1 cellular context compared by ENCODE assay signal in the genomic region with DNA sequence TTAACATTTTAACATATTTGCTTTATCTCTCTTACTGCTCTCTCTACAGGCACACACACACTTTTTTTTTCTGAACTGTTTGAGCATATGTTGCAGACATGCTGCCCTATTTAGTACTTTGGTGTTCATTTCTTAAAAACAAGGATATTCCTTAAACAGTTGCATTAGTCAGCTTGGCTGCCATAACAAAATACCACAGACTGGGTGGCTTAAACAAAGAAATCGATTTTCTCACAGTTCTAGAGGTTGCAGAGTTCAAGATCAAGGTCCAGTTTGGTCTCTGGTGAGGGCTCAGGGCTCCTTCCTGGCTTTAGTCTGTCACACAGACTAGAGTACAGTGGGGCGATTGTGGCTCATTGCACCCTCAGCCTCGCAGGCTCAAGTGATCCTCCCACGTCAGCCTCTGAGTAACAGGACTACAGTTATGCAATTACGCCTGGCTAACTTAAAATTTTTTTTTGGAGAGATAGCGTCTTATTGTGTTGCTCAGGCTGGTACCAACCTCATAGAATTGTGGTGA.
A peak's percentile ranks its signal among the peaks of the same experiment; 100 is the strongest.
TF ChIP-seq lines count a peak whose summit lies in the region.

No MANE protein-coding gene starts in this region.

TF ChIP-seq in HepG2, 621 proteins besides CTCF, POLR2A, EP300 and RAD21 (continued from another document and continues in another):
- TF ChIP-seq, protein P1, sequence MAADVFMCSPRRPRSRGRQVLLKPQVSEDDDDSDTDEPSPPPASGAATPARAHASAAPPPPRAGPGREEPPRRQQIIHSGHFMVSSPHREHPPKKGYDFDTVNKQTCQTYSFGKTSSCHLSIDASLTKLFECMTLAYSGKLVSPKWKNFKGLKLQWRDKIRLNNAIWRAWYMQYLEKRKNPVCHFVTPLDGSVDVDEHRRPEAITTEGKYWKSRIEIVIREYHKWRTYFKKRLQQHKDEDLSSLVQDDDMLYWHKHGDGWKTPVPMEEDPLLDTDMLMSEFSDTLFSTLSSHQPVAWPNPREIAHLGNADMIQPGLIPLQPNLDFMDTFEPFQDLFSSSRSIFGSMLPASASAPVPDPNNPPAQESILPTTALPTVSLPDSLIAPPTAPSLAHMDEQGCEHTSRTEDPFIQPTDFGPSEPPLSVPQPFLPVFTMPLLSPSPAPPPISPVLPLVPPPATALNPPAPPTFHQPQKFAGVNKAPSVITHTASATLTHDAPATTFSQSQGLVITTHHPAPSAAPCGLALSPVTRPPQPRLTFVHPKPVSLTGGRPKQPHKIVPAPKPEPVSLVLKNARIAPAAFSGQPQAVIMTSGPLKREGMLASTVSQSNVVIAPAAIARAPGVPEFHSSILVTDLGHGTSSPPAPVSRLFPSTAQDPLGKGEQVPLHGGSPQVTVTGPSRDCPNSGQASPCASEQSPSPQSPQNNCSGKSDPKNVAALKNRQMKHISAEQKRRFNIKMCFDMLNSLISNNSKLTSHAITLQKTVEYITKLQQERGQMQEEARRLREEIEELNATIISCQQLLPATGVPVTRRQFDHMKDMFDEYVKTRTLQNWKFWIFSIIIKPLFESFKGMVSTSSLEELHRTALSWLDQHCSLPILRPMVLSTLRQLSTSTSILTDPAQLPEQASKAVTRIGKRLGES (CRISPR knock-in tag; IDR thresholded peaks at IDR 0.05; ENCODE audit: borderline replicate concordance) = no peak
- TF ChIP-seq KAT8 (CRISPR knock-in tag; IDR thresholded peaks at IDR 0.05) (peak; percentile 50; the same call in 1 of the 2 replicates), ZMYM2 (CRISPR knock-in tag; IDR thresholded peaks at IDR 0.05) (peak; percentile 86), ELF4 (CRISPR knock-in tag; IDR thresholded peaks at IDR 0.05; ENCODE audit: borderline replicate concordance) (no peak), ZNF879 (CRISPR knock-in tag; IDR thresholded peaks at IDR 0.05) (no peak), KLF6 (CRISPR knock-in tag; IDR thresholded peaks at IDR 0.05) (no peak), ZNF30 (CRISPR knock-in tag; IDR thresholded peaks at IDR 0.05) (no peak), ZNF614 (CRISPR knock-in tag; IDR thresholded peaks at IDR 0.05; ENCODE audit: borderline replicate concordance) (peak; percentile 63; the same call in 1 of the 2 replicates), NONO (IDR thresholded peaks at IDR 0.05) (no peak), NONO (CRISPR knock-in tag; conservative IDR thresholded peaks at IDR 0.05) (no peak; the same call in 1 of the 2 replicates), RBM22 (optimal IDR thresholded peaks at IDR 0.05; ENCODE audit: low read length) (peak; percentile 66), HNF4A (CRISPR knock-in tag; IDR thresholded peaks at IDR 0.05) (peak; percentile 98), TBX3 (IDR thresholded peaks at IDR 0.05; ENCODE audit: borderline replicate concordance) (peak; percentile 79; the same call in 1 of the 2 replicates), HOXA7 (CRISPR knock-in tag; IDR thresholded peaks at IDR 0.05) (no peak), MYC (CRISPR knock-in tag; IDR thresholded peaks at IDR 0.05; ENCODE audit: borderline replicate concordance) (no peak; the same call in 1 of the 2 replicates), ZNF546 (CRISPR knock-in tag; conservative IDR thresholded peaks at IDR 0.05) (no peak), JARID2 (CRISPR knock-in tag; IDR thresholded peaks at IDR 0.05; ENCODE audit: insufficient replicate concordance) (no peak), HOXA9 (CRISPR knock-in tag; IDR thresholded peaks at IDR 0.05; ENCODE audit: borderline replicate concordance) (no peak), ARNT (IDR thresholded peaks at IDR 0.05) (no peak), SMYD3 (CRISPR knock-in tag; IDR thresholded peaks at IDR 0.05) (peak; percentile 58; the same call in 1 of the 2 replicates), ZNF557 (CRISPR knock-in tag; IDR thresholded peaks at IDR 0.05) (0 out of 2 replicates have a peak, but pooled peaks have one; percentile 46), SRY (CRISPR knock-in tag; IDR thresholded peaks at IDR 0.05) (no peak), ZNF292 (CRISPR knock-in tag; IDR thresholded peaks at IDR 0.05; ENCODE audit: borderline replicate concordance, low read depth) (peak; percentile 39; the same call in 1 of the 2 replicates), U2AF1 (optimal IDR thresholded peaks at IDR 0.05; ENCODE audit: low read depth, low read length) (no peak), ZNF850 (CRISPR knock-in tag; conservative IDR thresholded peaks at IDR 0.05) (no peak), AHR (CRISPR knock-in tag; IDR thresholded peaks at IDR 0.05) (no peak; the same call in 1 of the 2 replicates), ZNF367 (CRISPR knock-in tag; IDR thresholded peaks at IDR 0.05; ENCODE audit: borderline replicate concordance) (no peak), ZBTB21 (CRISPR knock-in tag; IDR thresholded peaks at IDR 0.05) (0 out of 2 replicates have a peak, but pooled peaks have one; percentile 44)
- TF ChIP-seq, protein P2, sequence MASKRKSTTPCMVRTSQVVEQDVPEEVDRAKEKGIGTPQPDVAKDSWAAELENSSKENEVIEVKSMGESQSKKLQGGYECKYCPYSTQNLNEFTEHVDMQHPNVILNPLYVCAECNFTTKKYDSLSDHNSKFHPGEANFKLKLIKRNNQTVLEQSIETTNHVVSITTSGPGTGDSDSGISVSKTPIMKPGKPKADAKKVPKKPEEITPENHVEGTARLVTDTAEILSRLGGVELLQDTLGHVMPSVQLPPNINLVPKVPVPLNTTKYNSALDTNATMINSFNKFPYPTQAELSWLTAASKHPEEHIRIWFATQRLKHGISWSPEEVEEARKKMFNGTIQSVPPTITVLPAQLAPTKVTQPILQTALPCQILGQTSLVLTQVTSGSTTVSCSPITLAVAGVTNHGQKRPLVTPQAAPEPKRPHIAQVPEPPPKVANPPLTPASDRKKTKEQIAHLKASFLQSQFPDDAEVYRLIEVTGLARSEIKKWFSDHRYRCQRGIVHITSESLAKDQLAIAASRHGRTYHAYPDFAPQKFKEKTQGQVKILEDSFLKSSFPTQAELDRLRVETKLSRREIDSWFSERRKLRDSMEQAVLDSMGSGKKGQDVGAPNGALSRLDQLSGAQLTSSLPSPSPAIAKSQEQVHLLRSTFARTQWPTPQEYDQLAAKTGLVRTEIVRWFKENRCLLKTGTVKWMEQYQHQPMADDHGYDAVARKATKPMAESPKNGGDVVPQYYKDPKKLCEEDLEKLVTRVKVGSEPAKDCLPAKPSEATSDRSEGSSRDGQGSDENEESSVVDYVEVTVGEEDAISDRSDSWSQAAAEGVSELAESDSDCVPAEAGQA (IDR thresholded peaks at IDR 0.05; ENCODE audit: low read depth) = no peak; the same call in 1 of the 2 replicates
- TF ChIP-seq, protein P2 (CRISPR knock-in tag; IDR thresholded peaks at IDR 0.05; ENCODE audit: borderline replicate concordance) = no peak; the same call in 1 of the 2 replicates
- TF ChIP-seq, protein P3, sequence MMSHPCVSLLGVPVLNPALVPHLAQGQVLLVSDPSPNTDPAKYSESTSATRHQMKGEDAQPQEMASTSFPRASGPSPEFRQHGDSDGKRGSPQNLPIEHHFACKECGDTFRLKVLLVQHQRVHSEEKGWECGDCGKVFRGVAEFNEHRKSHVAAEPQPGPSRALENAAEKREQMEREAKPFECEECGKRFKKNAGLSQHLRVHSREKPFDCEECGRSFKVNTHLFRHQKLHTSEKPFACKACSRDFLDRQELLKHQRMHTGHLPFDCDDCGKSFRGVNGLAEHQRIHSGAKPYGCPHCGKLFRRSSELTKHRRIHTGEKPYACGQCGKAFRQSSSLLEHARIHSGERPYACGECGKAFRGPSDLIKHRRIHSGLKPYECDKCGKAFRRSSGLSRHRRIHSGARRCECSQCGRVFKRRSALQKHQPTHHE (CRISPR knock-in tag; IDR thresholded peaks at IDR 0.05; ENCODE audit: borderline replicate concordance) = peak; percentile 74; the same call in 1 of the 2 replicates
- TF ChIP-seq, protein P4, sequence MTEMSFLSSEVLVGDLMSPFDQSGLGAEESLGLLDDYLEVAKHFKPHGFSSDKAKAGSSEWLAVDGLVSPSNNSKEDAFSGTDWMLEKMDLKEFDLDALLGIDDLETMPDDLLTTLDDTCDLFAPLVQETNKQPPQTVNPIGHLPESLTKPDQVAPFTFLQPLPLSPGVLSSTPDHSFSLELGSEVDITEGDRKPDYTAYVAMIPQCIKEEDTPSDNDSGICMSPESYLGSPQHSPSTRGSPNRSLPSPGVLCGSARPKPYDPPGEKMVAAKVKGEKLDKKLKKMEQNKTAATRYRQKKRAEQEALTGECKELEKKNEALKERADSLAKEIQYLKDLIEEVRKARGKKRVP (CRISPR knock-in tag; IDR thresholded peaks at IDR 0.05) = peak in 1 of 2 experiments; percentile 77; a peak in 2 of 4 replicates
- TF ChIP-seq, protein P5, sequence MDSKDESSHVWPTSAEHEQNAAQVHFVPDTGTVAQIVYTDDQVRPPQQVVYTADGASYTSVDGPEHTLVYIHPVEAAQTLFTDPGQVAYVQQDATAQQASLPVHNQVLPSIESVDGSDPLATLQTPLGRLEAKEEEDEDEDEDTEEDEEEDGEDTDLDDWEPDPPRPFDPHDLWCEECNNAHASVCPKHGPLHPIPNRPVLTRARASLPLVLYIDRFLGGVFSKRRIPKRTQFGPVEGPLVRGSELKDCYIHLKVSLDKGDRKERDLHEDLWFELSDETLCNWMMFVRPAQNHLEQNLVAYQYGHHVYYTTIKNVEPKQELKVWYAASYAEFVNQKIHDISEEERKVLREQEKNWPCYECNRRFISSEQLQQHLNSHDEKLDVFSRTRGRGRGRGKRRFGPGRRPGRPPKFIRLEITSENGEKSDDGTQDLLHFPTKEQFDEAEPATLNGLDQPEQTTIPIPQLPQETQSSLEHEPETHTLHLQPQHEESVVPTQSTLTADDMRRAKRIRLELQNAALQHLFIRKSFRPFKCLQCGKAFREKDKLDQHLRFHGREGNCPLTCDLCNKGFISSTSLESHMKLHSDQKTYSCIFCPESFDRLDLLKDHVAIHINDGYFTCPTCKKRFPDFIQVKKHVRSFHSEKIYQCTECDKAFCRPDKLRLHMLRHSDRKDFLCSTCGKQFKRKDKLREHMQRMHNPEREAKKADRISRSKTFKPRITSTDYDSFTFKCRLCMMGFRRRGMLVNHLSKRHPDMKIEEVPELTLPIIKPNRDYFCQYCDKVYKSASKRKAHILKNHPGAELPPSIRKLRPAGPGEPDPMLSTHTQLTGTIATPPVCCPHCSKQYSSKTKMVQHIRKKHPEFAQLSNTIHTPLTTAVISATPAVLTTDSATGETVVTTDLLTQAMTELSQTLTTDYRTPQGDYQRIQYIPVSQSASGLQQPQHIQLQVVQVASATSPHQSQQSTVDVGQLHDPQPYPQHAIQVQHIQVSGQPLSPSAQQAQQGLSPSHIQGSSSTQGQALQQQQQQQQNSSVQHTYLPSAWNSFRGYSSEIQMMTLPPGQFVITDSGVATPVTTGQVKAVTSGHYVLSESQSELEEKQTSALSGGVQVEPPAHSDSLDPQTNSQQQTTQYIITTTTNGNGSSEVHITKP (CRISPR knock-in tag; IDR thresholded peaks at IDR 0.05; ENCODE audit: low read depth) = no peak
- TF ChIP-seq, protein P6, sequence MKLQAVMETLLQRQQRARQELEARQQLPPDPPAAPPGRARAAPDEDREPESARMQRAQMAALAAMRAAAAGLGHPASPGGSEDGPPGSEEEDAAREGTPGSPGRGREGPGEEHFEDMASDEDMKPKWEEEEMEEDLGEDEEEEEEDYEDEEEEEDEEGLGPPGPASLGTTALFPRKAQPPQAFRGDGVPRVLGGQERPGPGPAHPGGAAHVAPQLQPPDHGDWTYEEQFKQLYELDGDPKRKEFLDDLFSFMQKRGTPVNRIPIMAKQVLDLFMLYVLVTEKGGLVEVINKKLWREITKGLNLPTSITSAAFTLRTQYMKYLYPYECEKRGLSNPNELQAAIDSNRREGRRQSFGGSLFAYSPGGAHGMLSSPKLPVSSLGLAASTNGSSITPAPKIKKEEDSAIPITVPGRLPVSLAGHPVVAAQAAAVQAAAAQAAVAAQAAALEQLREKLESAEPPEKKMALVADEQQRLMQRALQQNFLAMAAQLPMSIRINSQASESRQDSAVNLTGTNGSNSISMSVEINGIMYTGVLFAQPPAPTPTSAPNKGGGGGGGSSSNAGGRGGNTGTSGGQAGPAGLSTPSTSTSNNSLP (IDR thresholded peaks at IDR 0.05; ENCODE audit: low read depth, low read length) = peak; percentile 39; the same call in 1 of the 2 replicates
